In genomic region chr2:3848776-3849175, GRCh38 we compare ENCODE assay signal across 35 cellular contexts.
"Had no signal": no experiment of that assay in that cellular context is flagged by ENCODE, and none has a peak within 500 bp of the region (broad histone marks: within the 10 kb centered on the region; RNA-seq: fewer than 3 reads in every experiment).

No MANE protein-coding gene starts in this region.

- FAIRE-seq: astrocyte, TTC549 had no signal

- H3K4me1 ChIP-seq: adrenal gland, body of pancreas, breast epithelium had no signal

- DNase-seq: activated B cell treated with CpG ODN at 0.5 μM for 24 hours; activated CD4-positive, alpha-beta memory T cell treated with anti-CD3 and anti-CD28 coated beads for 36 hours; activated CD4-positive, alpha-beta T cell treated with anti-CD3 and anti-CD28 coated beads for 4 hours; activated CD4-positive, alpha-beta T cell treated with anti-CD3 and anti-CD28 coated beads, Interleukin-2, amount 10 ng/mL, durations not matched to agents 24 days and 14 days; activated CD4-positive, alpha-beta T cell treated with anti-CD3 and anti-CD28 coated beads, Interleukin-2, amount 50 U/mL, for 1 hour; activated CD4-positive, alpha-beta T cell treated with anti-CD3 and anti-CD28 coated beads, Interleukin-2, amount 50 U/mL, for 4 hours; activated CD4-positive, CD25-positive, alpha-beta regulatory T cell treated with anti-CD3 and anti-CD28 coated beads, Interleukin-2, amount 50 U/mL, for 72 hours; activated CD8-positive, alpha-beta memory T cell treated with anti-CD3 and anti-CD28 coated beads, Interleukin-2, amount 50 U/mL, for 4 hours; activated CD8-positive, alpha-beta T cell treated with anti-CD3 and anti-CD28 coated beads for 36 hours; activated effector memory CD4-positive, alpha-beta T cell treated with anti-CD3 and anti-CD28 coated beads, Interleukin-2, amount 50 U/mL, for 16 hours; activated gamma-delta T cell treated with Interleukin-2 at 50 U/mL for 16 hours; activated naive CD4-positive, alpha-beta T cell; activated naive CD4-positive, alpha-beta T cell treated with anti-CD3 and anti-CD28 coated beads for 36 hours; activated naive CD4-positive, alpha-beta T cell treated with anti-CD3 and anti-CD28 coated beads, Interleukin-2, amount 50 U/mL, for 16 hours; activated naive CD8-positive, alpha-beta T cell treated with anti-CD3 and anti-CD28 coated beads for 36 hours; activated T-cell treated with anti-CD3 and anti-CD28 coated beads for 4 hours; activated T-cell treated with anti-CD3 and anti-CD28 coated beads, Interleukin-2, amount 50 U/mL, for 1 hour; activated T-cell treated with anti-CD3 and anti-CD28 coated beads, Interleukin-2, amount 50 U/mL, for 4 hours; activated T-cell treated with anti-CD3 and anti-CD28 coated beads, Interleukin-2, amount 50 U/mL, for 72 hours; adrenal gland; amniotic stem cell; aorta; body of pancreas; brain microvascular endothelial cell; caudate nucleus; cerebellar nuclear complex; T-helper 1 cell; T-helper 2 cell; T-helper 9 cell had no signal

- ATAC-seq: activated CD8-positive, alpha-beta T cell treated with anti-CD3 and anti-CD28 coated beads for 36 hours; activated naive CD4-positive, alpha-beta T cell treated with anti-CD3 and anti-CD28 coated beads, Interleukin-2, amount 50 U/mL, for 72 hours; activated T-cell treated with anti-CD3 and anti-CD28 coated beads, Interleukin-2, amount 50 U/mL, for 4 hours; activated T-cell treated with anti-CD3 and anti-CD28 coated beads, Interleukin-2, amount 50 U/mL, for 72 hours; activated T-helper 17 cell treated with anti-CD3 and anti-CD28 coated beads, Interleukin-2, amount 50 U/mL, for 72 hours; body of pancreas had no signal

- H3K9me3 ChIP-seq: adrenal gland, body of pancreas had no signal

- H3K36me3 ChIP-seq: adrenal gland, brain microvascular endothelial cell, breast epithelium had no signal

- H3K27ac ChIP-seq: adrenal gland, body of pancreas, brain microvascular endothelial cell, breast epithelium, VCaP had no signal

- H3K4me3 ChIP-seq: adrenal gland, body of pancreas, breast epithelium had no signal

- H3K27me3 ChIP-seq: adrenal gland, body of pancreas, brain microvascular endothelial cell, breast epithelium had no signal
